Comparison of ENCODE assay signal across 21 cellular contexts in the genomic region with DNA sequence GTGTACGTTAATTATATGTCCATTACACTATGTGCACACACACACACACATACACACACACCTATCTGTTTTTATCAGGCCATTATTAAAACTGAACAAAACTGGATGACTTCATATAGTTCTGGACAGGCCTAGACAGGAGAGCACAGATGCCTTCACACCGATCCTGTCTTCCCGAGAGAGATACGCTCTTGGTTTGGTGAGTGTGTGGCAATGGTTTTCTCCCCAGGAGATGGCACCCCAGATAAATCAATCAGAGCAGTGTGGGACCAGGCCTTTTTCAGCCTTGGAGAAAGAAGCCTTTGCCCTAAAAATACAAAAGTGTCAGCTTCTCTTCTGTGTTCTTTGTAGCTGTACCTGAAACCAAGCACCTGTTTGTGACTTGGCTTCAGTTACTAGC.
DNase-seq lines count a peak whose midpoint lies in the region; ATAC-seq and TF ChIP-seq lines count a peak whose summit lies in the region.
"Had no signal": no experiment of that assay in that cellular context is flagged by ENCODE, and none has a peak within 500 bp of the region (broad histone marks: within the 10 kb centered on the region; RNA-seq: fewer than 3 reads in every experiment).

No MANE protein-coding gene starts in this region.

- ATAC-seq in foreskin keratinocyte (no peak), left lobe of liver (peak; percentile 27), upper lobe of right lung (no peak)
- ATAC-seq: Panc1 had no signal

- no peaks in the 10 kb centered on the region for H4K20me1 ChIP-seq in OCI-LY3 (ENCODE audit: insufficient read depth, low read length)

- H3K36me3 ChIP-seq in OCI-LY3 (replicated peaks; ENCODE audit: low read depth, low read length) (no peaks in the 10 kb centered on the region), upper lobe of right lung (no peaks in the 10 kb centered on the region), BE2C (no peaks in the 10 kb centered on the region)

- no peaks in the 10 kb centered on the region for H3K79me2 ChIP-seq in OCI-LY3 (ENCODE audit: low read length)

- H3K4me3 ChIP-seq in OCI-LY3 (ENCODE audit: low read length) (no peak overlapping the region), upper lobe of right lung (no peak overlapping the region), BE2C (ENCODE audit: low read depth, low read length) (no peak overlapping the region)
- H3K4me3 ChIP-seq: SK-N-MC had no signal

- H3K27ac ChIP-seq in OCI-LY3 (ENCODE audit: low read length) (no peak overlapping the region), foreskin keratinocyte (no peak overlapping the region), upper lobe of right lung (no peak overlapping the region)
- H3K27ac ChIP-seq: SK-N-MC had no signal

- no peaks in the 10 kb centered on the region for H3K27me3 ChIP-seq in OCI-LY3 (ENCODE audit: low read depth, low read length)
- H3K27me3 ChIP-seq in foreskin keratinocyte: no peaks in the 10 kb centered on the region
- H3K27me3 ChIP-seq in upper lobe of right lung: no peaks in the 10 kb centered on the region
- H3K27me3 ChIP-seq in BE2C: no peaks in the 10 kb centered on the region

- TF ChIP-seq CTCF in OCI-LY3 (IDR thresholded peaks at IDR 0.05; ENCODE audit: low read depth, low read length) (peak; percentile 22; the same call in 1 of the 2 replicates), foreskin keratinocyte (conservative IDR thresholded peaks at IDR 0.05) (no peak), upper lobe of right lung (IDR thresholded peaks at IDR 0.05) (no peak), BE2C (IDR thresholded peaks at IDR 0.05; ENCODE audit: low read depth, low read length) (no peak)

- intact Hi-C loops in upper lobe of right lung (cut with DNase I): no loop called here

- H3K4me2 ChIP-seq in OCI-LY3 (ENCODE audit: low read length): no peak overlapping the region

- peak; percentile 21 to 71 for DNase-seq in foreskin keratinocyte
- no peak for DNase-seq in left lobe of liver (ENCODE audit: low spot score)
- DNase-seq in pons (ENCODE audit: low spot score): peak; percentile 78
- no peak for DNase-seq in HPDE6-E6E7 (ENCODE audit: extremely low spot score)
- no peak for DNase-seq in upper lobe of right lung
- DNase-seq in BE2C: no peak
- DNase-seq: Calu3, DND-41, HCEC 1CT, Karpas-422, NCI-H1092, NCI-H1417 treated with DMSO at 0.1 percent for 48 hours, NCI-H1694 treated with DMSO at 0.1 percent for 48 hours, NCI-H2081, NCI-H226, NCI-H510A, NCI-H69, SHP77 treated with DMSO at 0.1 percent for 48 hours had no signal

- H3K9me3 ChIP-seq in OCI-LY3 (ENCODE audit: insufficient read depth, low read length) (no peaks in the 10 kb centered on the region), upper lobe of right lung (no peaks in the 10 kb centered on the region), BE2C (no peaks in the 10 kb centered on the region)

- H2AFZ ChIP-seq in OCI-LY3 (ENCODE audit: low read depth, low read length): no peak overlapping the region

- H3K4me1 ChIP-seq in OCI-LY3 (ENCODE audit: low read length): no peaks in the 10 kb centered on the region
- H3K4me1 ChIP-seq in foreskin keratinocyte: no peaks in the 10 kb centered on the region
- H3K4me1 ChIP-seq in upper lobe of right lung: no peaks in the 10 kb centered on the region
- H3K4me1 ChIP-seq in BE2C: no peaks in the 10 kb centered on the region

- no peak overlapping the region for H3K9ac ChIP-seq in OCI-LY3 (ENCODE audit: low read length)

Comparison
In these comparisons a context has a peak if more than half of its experiments do, and no peak if none do; other contexts are left out.
1. DNase-seq: peak in foreskin keratinocyte (2 of 2) and pons (single experiment); none in left lobe of liver (single experiment), HPDE6-E6E7 (single experiment), upper lobe of right lung (single experiment) and BE2C (single experiment).